Comparison of ENCODE assay signal across 9 cellular contexts in the genomic region with DNA sequence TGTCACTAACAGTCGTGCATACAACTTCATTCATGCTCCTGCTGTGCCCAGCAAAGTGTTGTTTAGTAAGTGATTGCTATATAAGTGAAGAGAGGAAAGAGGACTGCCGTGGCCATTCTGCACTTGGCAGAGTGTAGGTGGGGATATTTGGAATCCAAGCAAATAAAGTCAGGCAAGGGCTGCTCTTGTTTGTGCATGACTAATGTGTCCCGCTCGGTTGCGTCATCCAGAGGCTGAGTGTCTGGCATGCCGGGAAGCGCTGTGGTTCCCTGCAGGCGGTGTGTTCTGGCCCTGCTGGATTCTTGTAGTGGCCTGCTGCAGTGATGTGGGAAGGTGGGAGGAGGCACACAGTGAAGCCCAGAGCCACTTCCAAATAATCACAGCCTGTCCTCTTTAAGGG.
DNase-seq lines count a peak whose midpoint lies in the region; ATAC-seq and TF ChIP-seq lines count a peak whose summit lies in the region.
"Had no signal": no experiment of that assay in that cellular context is flagged by ENCODE, and none has a peak within 500 bp of the region (broad histone marks: within the 10 kb centered on the region; RNA-seq: fewer than 3 reads in every experiment).

No MANE protein-coding gene starts in this region.

- H3K9me3 ChIP-seq in esophagus squamous epithelium, result no peaks in the 10 kb centered on the region
- no peaks in the 10 kb centered on the region for H3K9me3 ChIP-seq in CD4-positive, alpha-beta memory T cell (ENCODE audit: control insufficient read depth in 1 of 2, low read length in 2 of 2)

- H3K36me3 Mint-ChIP-seq in activated T-cell treated with anti-CD3 and anti-CD28 coated beads, Interleukin-2, amount 50 U/mL, for 72 hours (ENCODE audit: insufficient read depth in 2 of 2), result no peaks in the 10 kb centered on the region
- H3K36me3 Mint-ChIP-seq in CD4-positive, alpha-beta memory T cell, result no peaks in the 10 kb centered on the region

- no peak for ATAC-seq in activated T-cell treated with anti-CD3 and anti-CD28 coated beads, Interleukin-2, amount 50 U/mL, for 72 hours (replicated peaks in 1 of 2)
- ATAC-seq in GM18909 (IDR thresholded peaks at IDR 0.05; ENCODE audit: poor library complexity, unreplicated experiment), result no peak

- no peaks in the 10 kb centered on the region for H3K4me1 Mint-ChIP-seq in activated T-cell treated with anti-CD3 and anti-CD28 coated beads, Interleukin-2, amount 50 U/mL, for 72 hours (ENCODE audit: low read depth)
- H3K4me1 Mint-ChIP-seq in CD4-positive, alpha-beta memory T cell, result peaks cover 0 to 2% (median under 1%) of the 10 kb centered on the region in 4 donors
- H3K4me1 Mint-ChIP-seq: central memory CD8-positive, alpha-beta T cell had no signal

- CTCF ChIA-PET in CD4-positive, alpha-beta memory T cell (lab: Charles Lee; ENCODE audit: partially characterized antibody), result interaction anchor here (1.4 to 2.0 kb wide), 3 partner anchors 51 to 326 kb away, joined by 4 to 5 read pairs (median 5); no protein-coding TSS in a partner anchor

- H3K36me3 ChIP-seq in esophagus squamous epithelium, result no peaks in the 10 kb centered on the region
- no peaks in the 10 kb centered on the region for H3K36me3 ChIP-seq in CD4-positive, alpha-beta memory T cell (ENCODE audit: insufficient read depth, low read length)

- peaks cover 15% of the 10 kb centered on the region for H3K27me3 Mint-ChIP-seq in activated T-cell treated with anti-CD3 and anti-CD28 coated beads, Interleukin-2, amount 50 U/mL, for 72 hours (ENCODE audit: low read depth)
- peaks cover 0 to 4% of the 10 kb centered on the region in 2 donors for H3K27me3 Mint-ChIP-seq in CD4-positive, alpha-beta memory T cell

- TF ChIP-seq POLR2A in esophagus squamous epithelium (IDR thresholded peaks at IDR 0.05), result no peak

- peak overlapping the region; percentile 53 to 79 (median 78) for H3K27ac ChIP-seq in esophagus squamous epithelium
- H3K27ac ChIP-seq in CD4-positive, alpha-beta memory T cell (ENCODE audit: low read depth, low read length), result no peak overlapping the region

- DNase-seq in DMS153 treated with DMSO at 0.1 percent for 48 hours (lab: John Stamatoyannopoulos, UW; ENCODE audit: unreplicated experiment), result peak; percentile 74
- DNase-seq in NCI-H748 (lab: John Stamatoyannopoulos, UW; ENCODE audit: unreplicated experiment), result peak; percentile 97
- DNase-seq in esophagus squamous epithelium (lab: John Stamatoyannopoulos, UW), result peak; percentile 16
- peak; percentile 67 for DNase-seq in occipital lobe (lab: John Stamatoyannopoulos, UW)
- no peak for DNase-seq in activated T-cell treated with anti-CD3 and anti-CD28 coated beads, Interleukin-2, amount 50 U/mL, for 72 hours
- DNase-seq in CD4-positive, alpha-beta memory T cell, result no peak
- no peak for DNase-seq in NCI-H187 treated with DMSO at 0.1 percent for 48 hours (lab: John Stamatoyannopoulos, UW)

- H3K9me3 Mint-ChIP-seq in activated T-cell treated with anti-CD3 and anti-CD28 coated beads, Interleukin-2, amount 50 U/mL, for 72 hours, result no peaks in the 10 kb centered on the region
- no peaks in the 10 kb centered on the region for H3K9me3 Mint-ChIP-seq in CD4-positive, alpha-beta memory T cell
- H3K9me3 Mint-ChIP-seq: central memory CD8-positive, alpha-beta T cell had no signal

- no peak overlapping the region for H3K4me3 ChIP-seq in esophagus squamous epithelium
- no peak overlapping the region for H3K4me3 ChIP-seq in CD4-positive, alpha-beta memory T cell (ENCODE audit: low read length in 2 of 2)

- no peak overlapping the region for H3K27ac Mint-ChIP-seq in activated T-cell treated with anti-CD3 and anti-CD28 coated beads, Interleukin-2, amount 50 U/mL, for 72 hours
- no peak overlapping the region for H3K27ac Mint-ChIP-seq in CD4-positive, alpha-beta memory T cell

- intact Hi-C loops in esophagus squamous epithelium (cut with DNase I), result loop anchor here (10.0 kb wide), 1 partner anchor 64 kb away; no protein-coding TSS in a partner anchor
- intact Hi-C loops in CD4-positive, alpha-beta memory T cell (cut with micrococcal nuclease), result no loop called here

- H3K4me3 Mint-ChIP-seq in activated T-cell treated with anti-CD3 and anti-CD28 coated beads, Interleukin-2, amount 50 U/mL, for 72 hours, result no peak overlapping the region
- H3K4me3 Mint-ChIP-seq in CD4-positive, alpha-beta memory T cell, result no peak overlapping the region
- H3K4me3 Mint-ChIP-seq: central memory CD8-positive, alpha-beta T cell had no signal

- WGBS in esophagus squamous epithelium, 2 donors, result 10 to 15% methylated on average over 7 to 8 of the region's 8 CpGs

- H3K27me3 ChIP-seq in esophagus squamous epithelium, result no peaks in the 10 kb centered on the region
- H3K27me3 ChIP-seq in CD4-positive, alpha-beta memory T cell (ENCODE audit: insufficient read depth, low read length), result no peaks in the 10 kb centered on the region

- POLR2A ChIA-PET in CD4-positive, alpha-beta memory T cell (lab: Charles Lee; ENCODE audit: partially characterized antibody), result interaction anchor here (1.4 kb wide), 1 partner anchor 323 kb away, joined by 3 read pairs; no protein-coding TSS in a partner anchor

- peak in 1 of 6 experiments; percentile 4 for TF ChIP-seq CTCF in esophagus squamous epithelium (IDR thresholded peaks at IDR 0.05)

- H3K4me1 ChIP-seq in esophagus squamous epithelium, result peaks cover 0 to 29% (median 22%) of the 10 kb centered on the region in 3 donors
- H3K4me1 ChIP-seq in CD4-positive, alpha-beta memory T cell (ENCODE audit: insufficient read depth, low read length), result no peaks in the 10 kb centered on the region

Comparison
In these comparisons a context has a peak if more than half of its experiments do, and no peak if none do; other contexts are left out.
1. DNase-seq: peak in DMS153 treated with DMSO at 0.1 percent for 48 hours (single experiment), NCI-H748 (single experiment), esophagus squamous epithelium (single experiment) and occipital lobe (single experiment); none in activated T-cell treated with anti-CD3 and anti-CD28 coated beads, Interleukin-2, amount 50 U/mL, for 72 hours (0 of 2), CD4-positive, alpha-beta memory T cell (0 of 5) and NCI-H187 treated with DMSO at 0.1 percent for 48 hours (single experiment).